In genomic region chr1:12562955-12563576, GRCh38 we compare ENCODE assay signal across 1 cellular context.
TF ChIP-seq lines count a peak whose summit lies in the region.

No MANE protein-coding gene starts in this region.

TF ChIP-seq in K562, 482 proteins besides CTCF, POLR2A, EP300 and RAD21 (continued from another document and continues in another):
- no peak for TF ChIP-seq HINFP (tag; conservative IDR thresholded peaks at IDR 0.05; ENCODE audit: low read depth)
- peak in 1 of 2 experiments; percentile 79; a peak in 1 of 4 replicates for TF ChIP-seq ARNT (IDR thresholded peaks at IDR 0.05)
- TF ChIP-seq NKRF (IDR thresholded peaks at IDR 0.05; ENCODE audit: borderline replicate concordance) = no peak
- peak; percentile 58; the same call in 1 of the 2 replicates for TF ChIP-seq NBN (IDR thresholded peaks at IDR 0.05; ENCODE audit: low read depth)
- TF ChIP-seq HMG20B (CRISPR knock-in tag; IDR thresholded peaks at IDR 0.05) = no peak
- TF ChIP-seq SMAD2 (IDR thresholded peaks at IDR 0.05; ENCODE audit: low read depth, low read length) = no peak
- peak in 1 of 2 experiments; percentile 57; a peak in 1 of 4 replicates for TF ChIP-seq MLLT1 (IDR thresholded peaks at IDR 0.05)
- TF ChIP-seq BRCA1 (IDR thresholded peaks at IDR 0.05) = no peak
- TF ChIP-seq BRCA1 (CRISPR knock-in tag; IDR thresholded peaks at IDR 0.05) = no peak
- TF ChIP-seq ZKSCAN3 (CRISPR knock-in tag; IDR thresholded peaks at IDR 0.05) = no peak
- TF ChIP-seq ZNF280A (IDR thresholded peaks at IDR 0.05; ENCODE audit: low read depth, partially characterized antibody) = peak; percentile 91
- no peak for TF ChIP-seq ZNF41 (CRISPR knock-in tag; conservative IDR thresholded peaks at IDR 0.05)
- TF ChIP-seq GATAD2A (IDR thresholded peaks at IDR 0.05) = 0 out of 2 replicates have a peak, but pooled peaks have one; percentile 57
- TF ChIP-seq ZBTB33 (CRISPR knock-in tag; IDR thresholded peaks at IDR 0.05) = 0 out of 2 replicates have a peak, but pooled peaks have one; percentile 25
- TF ChIP-seq AFF4 (CRISPR knock-in tag; IDR thresholded peaks at IDR 0.05) = no peak
- no peak for TF ChIP-seq MECOM (CRISPR knock-in tag; IDR thresholded peaks at IDR 0.05)
- peak; percentile 16; the same call in 1 of the 2 replicates for TF ChIP-seq TFAP4 (CRISPR knock-in tag; IDR thresholded peaks at IDR 0.05; ENCODE audit: borderline replicate concordance)
- TF ChIP-seq AFF1 (IDR thresholded peaks at IDR 0.05; ENCODE audit: low read depth in 1 of 2, partially characterized antibody in 2 of 2) = peak; percentile 30 to 55
- 0 out of 2 replicates have a peak, but pooled peaks have one; percentile 11 for TF ChIP-seq CEBPZ (IDR thresholded peaks at IDR 0.05; ENCODE audit: borderline replicate concordance, low read depth, low read length)
- TF ChIP-seq MIER1 (IDR thresholded peaks at IDR 0.05; ENCODE audit: low read depth) = 0 out of 2 replicates have a peak, but pooled peaks have one; percentile 27
- peak; percentile 80 to 91 for TF ChIP-seq TRIM24 (IDR thresholded peaks at IDR 0.05)
- TF ChIP-seq PRPF4 (IDR thresholded peaks at IDR 0.05; ENCODE audit: insufficient read depth, low read depth, low read length, poor library complexity, severe bottlenecking) = no peak
- no peak for TF ChIP-seq CREB3 (tag; conservative IDR thresholded peaks at IDR 0.05; ENCODE audit: low read depth)
- peak in 1 of 2 experiments; percentile 97; a peak in 2 of 3 replicates for TF ChIP-seq CBX3 (IDR thresholded peaks at IDR 0.05; ENCODE audit: borderline replicate concordance in 1 of 2, low read length in 2 of 2)
